In genomic region chr4:119626420-119626819, GRCh38 we compare ENCODE assay signal across 9 cellular contexts. TPM values are rescaled to one million over a fixed set of nuclear protein-coding genes. Genes with fewer than 3 reads are reported as not detected.
A peak's percentile ranks its signal among the peaks of the same experiment; 100 is the strongest.
DNase-seq lines count a peak whose midpoint lies in the region; ATAC-seq and TF ChIP-seq lines count a peak whose summit lies in the region.
"Had no signal": no experiment of that assay in that cellular context is flagged by ENCODE, and none has a peak within 500 bp of the region (broad histone marks: within the 10 kb centered on the region; RNA-seq: fewer than 3 reads in every experiment).

No MANE protein-coding gene starts in this region.

- peak overlapping the region; percentile 31 for H3K9ac ChIP-seq in endodermal cell (ENCODE audit: extremely low read depth, low read length, poor library complexity, severe bottlenecking)

- peaks cover 8% of the 10 kb centered on the region for H3K36me3 Mint-ChIP-seq in endodermal cell (ENCODE audit: low read depth)
- H3K36me3 Mint-ChIP-seq in nephron progenitor cell (ENCODE audit: low read depth): peaks cover 2% of the 10 kb centered on the region

- peak overlapping the region; percentile 74 for H3K4me3 ChIP-seq in AG10803 (ENCODE audit: low read length)
- peak overlapping the region; percentile 84 for H3K4me3 ChIP-seq in endodermal cell (ENCODE audit: low read length)

- no peak for ATAC-seq in HG02678 (IDR thresholded peaks at IDR 0.05; ENCODE audit: unreplicated experiment)

- H3K9me3 ChIP-seq in endodermal cell (ENCODE audit: control insufficient read depth, low read length): no peaks in the 10 kb centered on the region

- peaks cover 17% of the 10 kb centered on the region for H3K27me3 ChIP-seq in endodermal cell (ENCODE audit: control insufficient read depth, insufficient read depth, low read length, poor library complexity, severe bottlenecking)

- H3K4me1 Mint-ChIP-seq in endodermal cell (peaks cover 5% of the 10 kb centered on the region), nephron progenitor cell (peaks cover 15% of the 10 kb centered on the region)

- H3K27ac Mint-ChIP-seq in endodermal cell (peak overlapping the region; percentile 0), nephron progenitor cell (no peak overlapping the region)

- no peaks in the 10 kb centered on the region for H3K36me3 ChIP-seq in endodermal cell (ENCODE audit: control insufficient read depth, insufficient read depth, low read length)

- H3K27ac ChIP-seq in endodermal cell (ENCODE audit: low read depth, low read length): no peak overlapping the region
- H3K27ac ChIP-seq: SK-N-MC had no signal

- H3K4me1 ChIP-seq in endodermal cell (ENCODE audit: control insufficient read depth, insufficient read depth, low read length): no peaks in the 10 kb centered on the region

- 60 to 74% methylated on average over 6 to 10 of the region's 11 CpGs for WGBS in endodermal cell (ENCODE audit: insufficient coverage in 1 of 2, insufficient read length in 1 of 2), 2 experiments

- H3K9me3 Mint-ChIP-seq in endodermal cell (no peaks in the 10 kb centered on the region), nephron progenitor cell (no peaks in the 10 kb centered on the region)

- TF ChIP-seq CTCF in AG10803 (conservative IDR thresholded peaks at IDR 0.05; ENCODE audit: low read length) (no peak), endodermal cell (conservative IDR thresholded peaks at IDR 0.05) (no peak), nephron progenitor cell (IDR thresholded peaks at IDR 0.05) (no peak)

- H3K4me3 Mint-ChIP-seq in endodermal cell: peak overlapping the region; percentile 95
- peak overlapping the region; percentile 87 for H3K4me3 Mint-ChIP-seq in nephron progenitor cell

- DNase-seq in AG10803 (ENCODE audit: low read depth) (no peak), NCI-H69 (lab: John Stamatoyannopoulos, UW) (peak; percentile 17), endodermal cell (no peak), nephron progenitor cell (no peak), NCI-H2029 treated with DMSO at 0.1 percent for 48 hours (lab: John Stamatoyannopoulos, UW) (no peak), SIG-M5 treated with dmso at 0.1 percent for 504 hours (lab: John Stamatoyannopoulos, UW; ENCODE audit: unreplicated experiment) (no peak)
- DNase-seq in stimulated activated CD8-positive, alpha-beta memory T cell treated with anti-CD3 and anti-CD28 coated beads, Interleukin-4, amount 100 ng/mL, for 48 hours: no peak

- H3K27me3 Mint-ChIP-seq in endodermal cell (ENCODE audit: insufficient read depth) (peaks cover 15% of the 10 kb centered on the region), nephron progenitor cell (ENCODE audit: low read depth, poor library complexity) (peaks cover 17% of the 10 kb centered on the region)

RNA-seq across cellular contexts. Expression of gene PDE5A, which starts 2.2 kb away (rescaled TPM):
- 10 to 100 TPM; 36.3 to 37.8 TPM for total RNA-seq in endodermal cell
- polyA plus RNA-seq in endodermal cell (2013, experiment 1 of 2): 8.6 TPM
- 7.6 TPM for polyA plus RNA-seq in endodermal cell (2013, experiment 2 of 2)
